In genomic region chr5:73968246-73968645, GRCh38 we compare ENCODE assay signal across 19 cellular contexts.
"Had no signal": no experiment of that assay in that cellular context is flagged by ENCODE, and none has a peak within 500 bp of the region (broad histone marks: within the 10 kb centered on the region; RNA-seq: fewer than 3 reads in every experiment).

No MANE protein-coding gene starts in this region.

- DNase-seq: KBM-7, MG63, NCI-H1092, NCI-H1105 treated with DMSO at 0.1 percent for 48 hours, NCI-H1417 treated with DMSO at 0.1 percent for 48 hours, NCI-H146, NCI-H1694 treated with DMSO at 0.1 percent for 48 hours, NCI-H2029, NCI-H2081 treated with DMSO at 0.1 percent for 48 hours, NCI-H2171, NCI-H226, NCI-H446, NCI-H510A, NCI-H524 treated with DMSO at 0.1 percent for 48 hours, NCI-H69, NCI-H774, PC-3, SHP77 had no signal

- H3K27ac ChIP-seq: RWPE1 had no signal

- H3K27me3 ChIP-seq: MG63 had no signal

- H3K36me3 ChIP-seq: MG63 had no signal

- H3K4me3 ChIP-seq: MG63 had no signal

- H3K9me3 ChIP-seq: MG63 had no signal
